In genomic region chr2:178865537-178865936, GRCh38 we compare ENCODE assay signal across 1 cellular context.
TF ChIP-seq lines count a peak whose summit lies in the region.

No MANE protein-coding gene starts in this region.

TF ChIP-seq in SK-N-SH treated with all-trans-retinoic acid at 6 μM for 48 hours, 23 proteins besides CTCF, POLR2A, EP300 and RAD21 (continued from another document):
- no peak for TF ChIP-seq GLIS3 (CRISPR knock-in tag; IDR thresholded peaks at IDR 0.05)
- no peak for TF ChIP-seq PPARA (CRISPR knock-in tag; IDR thresholded peaks at IDR 0.05; ENCODE audit: borderline replicate concordance)
- TF ChIP-seq ZC3H10 (CRISPR knock-in tag; IDR thresholded peaks at IDR 0.05) = no peak
- TF ChIP-seq TSHZ2 (CRISPR knock-in tag; IDR thresholded peaks at IDR 0.05) = no peak
- no peak for TF ChIP-seq BACH2 (CRISPR knock-in tag; IDR thresholded peaks at IDR 0.05; ENCODE audit: borderline replicate concordance)
- TF ChIP-seq CREB5 (CRISPR knock-in tag; IDR thresholded peaks at IDR 0.05; ENCODE audit: low read depth) = no peak
- no peak for TF ChIP-seq PATZ1 (CRISPR knock-in tag; IDR thresholded peaks at IDR 0.05; ENCODE audit: borderline replicate concordance)
- TF ChIP-seq POU6F1 (CRISPR knock-in tag; IDR thresholded peaks at IDR 0.05; ENCODE audit: borderline replicate concordance, low read depth) = no peak
- TF ChIP-seq ZFP3 (CRISPR knock-in tag; IDR thresholded peaks at IDR 0.05) = no peak
